ENCODE assay signal across 23 cellular contexts in the genomic region with DNA sequence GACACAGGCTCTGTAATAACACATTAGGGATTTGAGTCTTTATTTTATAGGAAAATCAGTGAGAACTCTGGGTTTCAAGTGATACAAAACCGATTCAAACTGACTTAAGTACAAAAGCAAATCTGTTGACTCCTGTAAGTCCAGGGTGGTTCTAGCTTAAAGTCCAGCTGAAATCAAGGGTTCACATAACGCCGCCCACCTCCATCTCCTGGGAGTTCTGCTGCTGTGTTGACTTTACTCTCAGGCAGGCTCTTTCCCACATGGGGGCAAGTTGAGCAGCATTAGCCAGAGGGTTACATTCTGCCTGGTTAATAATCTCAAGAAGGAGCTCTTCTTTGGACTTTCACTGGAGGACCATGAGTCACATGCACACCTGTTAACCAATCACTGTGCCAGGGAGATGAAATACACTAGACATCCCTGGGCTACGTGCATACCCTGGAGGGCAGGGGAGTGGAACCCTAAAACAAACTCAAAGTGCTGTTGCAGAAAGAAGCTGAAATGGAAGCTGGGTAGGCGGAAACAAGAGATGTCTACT. TPM values are rescaled to one million over a fixed set of nuclear protein-coding genes. Genes with fewer than 3 reads are reported as not detected.
"Had no signal": no experiment of that assay in that cellular context is flagged by ENCODE, and none has a peak within 500 bp of the region (broad histone marks: within the 10 kb centered on the region; RNA-seq: fewer than 3 reads in every experiment).

No MANE protein-coding gene starts in this region.

- H3K27me3 Mint-ChIP-seq: activated naive CD8-positive, alpha-beta T cell treated with anti-CD3 and anti-CD28 coated beads, Interleukin-2, amount 50 U/mL, for 24 hours had no signal

- H3K4me3 ChIP-seq: cardiac muscle cell, esophagus muscularis mucosa, psoas muscle, sigmoid colon, thoracic aorta had no signal

- DNase-seq: activated naive CD4-positive, alpha-beta T cell treated with anti-CD3 and anti-CD28 coated beads for 36 hours; activated naive CD8-positive, alpha-beta T cell treated with anti-CD3 and anti-CD28 coated beads, Interleukin-2, amount 50 U/mL, for 24 hours; activated T-cell treated with anti-CD3 and anti-CD28 coated beads for 4 hours; hypothalamus; kidney; nephron progenitor cell; psoas muscle; sigmoid colon; stimulated activated CD4-positive, alpha-beta T cell treated with anti-CD3 and anti-CD28 coated beads, Interleukin-12 subunit alpha, Interleukin-12 subunit beta, amount 100 ng/mL, for 4 hours; stimulated activated CD4-positive, alpha-beta T cell treated with anti-CD3 and anti-CD28 coated beads, Interleukin-2, amount 100 ng/mL, for 24 hours; T-cell; T1000 had no signal

- H3K4me3 Mint-ChIP-seq: activated naive CD4-positive, alpha-beta T cell treated with anti-CD3 and anti-CD28 coated beads for 36 hours; activated naive CD8-positive, alpha-beta T cell treated with anti-CD3 and anti-CD28 coated beads, Interleukin-2, amount 50 U/mL, for 24 hours; activated T-helper 17 cell treated with anti-CD3 and anti-CD28 coated beads, Interleukin-2, amount 50 U/mL, for 72 hours; nephron progenitor cell; stimulated activated effector memory CD8-positive, alpha-beta T cell treated with anti-CD3 and anti-CD28 coated beads, Interleukin-12 subunit alpha, Interleukin-12 subunit beta, amount 100 ng/mL, for 72 hours; T-cell had no signal

- H3K27ac ChIP-seq: cardiac muscle cell, esophagus muscularis mucosa, psoas muscle, sigmoid colon, thoracic aorta had no signal

- H3K27me3 ChIP-seq: cardiac muscle cell, esophagus muscularis mucosa, sigmoid colon had no signal

- H3K4me1 Mint-ChIP-seq: activated naive CD8-positive, alpha-beta T cell treated with anti-CD3 and anti-CD28 coated beads, Interleukin-2, amount 50 U/mL, for 24 hours; activated T-helper 17 cell treated with anti-CD3 and anti-CD28 coated beads, Interleukin-2, amount 50 U/mL, for 72 hours; stimulated activated effector memory CD8-positive, alpha-beta T cell treated with anti-CD3 and anti-CD28 coated beads, Interleukin-12 subunit alpha, Interleukin-12 subunit beta, amount 100 ng/mL, for 72 hours; T-cell had no signal

- H3K4me1 ChIP-seq: esophagus muscularis mucosa, psoas muscle, sigmoid colon had no signal

- H3K27ac Mint-ChIP-seq: activated naive CD4-positive, alpha-beta T cell treated with anti-CD3 and anti-CD28 coated beads for 36 hours; activated naive CD8-positive, alpha-beta T cell treated with anti-CD3 and anti-CD28 coated beads, Interleukin-2, amount 50 U/mL, for 24 hours; activated T-helper 17 cell treated with anti-CD3 and anti-CD28 coated beads, Interleukin-2, amount 50 U/mL, for 72 hours; nephron progenitor cell; stimulated activated effector memory CD8-positive, alpha-beta T cell treated with anti-CD3 and anti-CD28 coated beads, Interleukin-12 subunit alpha, Interleukin-12 subunit beta, amount 100 ng/mL, for 72 hours; T-cell had no signal

- H3K9me3 Mint-ChIP-seq: activated naive CD4-positive, alpha-beta T cell treated with anti-CD3 and anti-CD28 coated beads for 36 hours; activated naive CD8-positive, alpha-beta T cell treated with anti-CD3 and anti-CD28 coated beads, Interleukin-2, amount 50 U/mL, for 24 hours; activated T-helper 17 cell treated with anti-CD3 and anti-CD28 coated beads, Interleukin-2, amount 50 U/mL, for 72 hours; nephron progenitor cell; stimulated activated effector memory CD8-positive, alpha-beta T cell treated with anti-CD3 and anti-CD28 coated beads, Interleukin-12 subunit alpha, Interleukin-12 subunit beta, amount 100 ng/mL, for 72 hours; T-cell had no signal

- FAIRE-seq: astrocyte, colon, kidney, urothelium cell line had no signal

- H3K9me3 ChIP-seq: esophagus muscularis mucosa, psoas muscle, sigmoid colon, thoracic aorta had no signal

- H3K36me3 ChIP-seq: cardiac muscle cell, esophagus muscularis mucosa, sigmoid colon, thoracic aorta had no signal

- H3K36me3 Mint-ChIP-seq: stimulated activated effector memory CD8-positive, alpha-beta T cell treated with anti-CD3 and anti-CD28 coated beads, Interleukin-12 subunit alpha, Interleukin-12 subunit beta, amount 100 ng/mL, for 72 hours; T-cell had no signal

RNA-seq across cellular contexts. Expression of gene GRK7, which starts 34.8 kb away (rescaled TPM):
- total RNA-seq: activated naive CD4-positive, alpha-beta T cell treated with anti-CD3 and anti-CD28 coated beads for 36 hours; astrocyte; cardiac muscle cell; fibroblast of villous mesenchyme; kidney; osteocyte; sigmoid colon; thoracic aorta had no signal
- polyA plus RNA-seq: cardiac muscle cell, liver had no signal
